8 cellular contexts compared by ENCODE assay signal in the genomic region with DNA sequence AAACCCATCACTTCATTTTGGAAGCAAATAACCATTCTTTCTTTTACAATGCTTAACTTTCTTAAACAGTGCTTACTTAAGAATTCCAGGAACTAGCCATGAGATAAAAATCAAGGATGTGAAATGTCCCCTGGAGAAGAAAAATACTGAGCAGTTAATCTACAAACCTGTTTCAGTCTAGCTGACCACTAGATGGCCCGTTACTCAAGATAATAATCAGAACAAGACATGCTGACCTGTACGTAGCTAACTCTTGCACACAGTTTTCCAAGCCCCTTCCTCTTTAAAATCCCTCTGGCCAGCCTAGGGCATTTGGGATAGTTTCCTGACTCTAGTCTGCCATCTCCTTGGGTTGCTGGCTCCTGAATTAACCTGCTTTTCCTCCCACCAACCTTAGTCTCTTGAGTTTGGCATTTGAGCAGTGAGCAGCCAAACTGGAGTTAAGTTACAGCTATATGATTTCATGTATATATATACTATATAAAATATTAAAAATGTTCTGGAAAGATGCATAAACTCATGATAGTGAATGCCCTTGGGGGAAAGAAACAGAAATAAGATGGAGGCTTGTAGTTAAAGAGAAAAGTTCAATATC. TPM values are rescaled to one million over a fixed set of nuclear protein-coding genes. Genes with fewer than 3 reads are reported as not detected.
DNase-seq lines count a peak whose midpoint lies in the region; ATAC-seq and TF ChIP-seq lines count a peak whose summit lies in the region.

No MANE protein-coding gene starts in this region.

- DNase-seq in A172 (ENCODE audit: low spot score) (peak; percentile 74), NCI-H2196 (lab: John Stamatoyannopoulos, UW; ENCODE audit: unreplicated experiment) (peak; percentile 44), astrocyte of the spinal cord (ENCODE audit: low read depth, low spot score) (peak; percentile 64), left lung (no peak)
- no peak for DNase-seq in stimulated activated CD4-positive, alpha-beta T cell treated with anti-CD3 and anti-CD28 coated beads, Interleukin-4, amount 100 ng/mL, for 24 hours
- DNase-seq in stimulated activated naive CD4-positive, alpha-beta T cell treated with Interleukin-2 at 50 U/mL for 16 hours (lab: John Stamatoyannopoulos, UW): no peak

- H3K27ac ChIP-seq in left lung: no peak overlapping the region

- no peaks in the 10 kb centered on the region for H3K4me1 ChIP-seq in left lung

- no peaks in the 10 kb centered on the region for H3K27me3 ChIP-seq in left lung

- TF ChIP-seq CTCF in GM12872 (IDR thresholded peaks at IDR 0.05; ENCODE audit: insufficient read depth, low read depth, low read length): peak; percentile 71
- peak; percentile 67 for TF ChIP-seq CTCF in astrocyte of the spinal cord (IDR thresholded peaks at IDR 0.05; ENCODE audit: low read depth, low read length)
- TF ChIP-seq CTCF in left lung (IDR thresholded peaks at IDR 0.05): peak in 1 of 2 donors; percentile 35

- H3K36me3 ChIP-seq in left lung: no peaks in the 10 kb centered on the region

- H3K9me3 ChIP-seq in left lung: no peaks in the 10 kb centered on the region

- intact Hi-C loops in left lung (cut with DNase I): loop anchor here in 1 of 2 donors (10.0 kb wide), 1 partner anchor 69 kb away; a partner anchor contains a TSS

- in situ Hi-C loops in astrocyte of the spinal cord (cut with HindIII; ENCODE audit: low sequenced_read_pairs): no loop called here

- peak; percentile 78 for ATAC-seq in left lung
- ATAC-seq in HG02884 (IDR thresholded peaks at IDR 0.05; ENCODE audit: unreplicated experiment): no peak

- H3K4me3 ChIP-seq in astrocyte of the spinal cord (ENCODE audit: low read depth, low read length) (no peak overlapping the region), left lung (no peak overlapping the region)

RNA-seq across cellular contexts. Expression of a gene that starts 59.3 kb away (rescaled TPM):
- 0.91 and 0.95 TPM in 2 replicates for total RNA-seq in A172 (2014; rRNA removed; shearing (Covaris generic))
- 1 to 10 TPM; 4.4 to 6.8 TPM for total RNA-seq in left lung

Comparison
In these comparisons a context has a peak if more than half of its experiments do, and no peak if none do; other contexts are left out.
1. DNase-seq: peak in A172 (single experiment), NCI-H2196 (single experiment) and astrocyte of the spinal cord (single experiment); none in left lung (0 of 2), stimulated activated CD4-positive, alpha-beta T cell treated with anti-CD3 and anti-CD28 coated beads, Interleukin-4, amount 100 ng/mL, for 24 hours (single experiment) and stimulated activated naive CD4-positive, alpha-beta T cell treated with Interleukin-2 at 50 U/mL for 16 hours (single experiment).